Comparison of ENCODE assay signal across 24 cellular contexts in genomic region chr15:95503640-95504225, GRCh38.
DNase-seq lines count a peak whose midpoint lies in the region; ATAC-seq and TF ChIP-seq lines count a peak whose summit lies in the region.
"Had no signal": no experiment of that assay in that cellular context is flagged by ENCODE, and none has a peak within 500 bp of the region (broad histone marks: within the 10 kb centered on the region; RNA-seq: fewer than 3 reads in every experiment).

No MANE protein-coding gene starts in this region.

- no peaks in the 10 kb centered on the region for H3K4me1 ChIP-seq in hepatocyte (ENCODE audit: insufficient read depth)
- H3K4me1 ChIP-seq: BLaER1 treated with 17β-estradiol and CSF1 and Interleukin-3, amounts not matched to agents 10 nM and 100 nM; gastroesophageal sphincter; upper lobe of right lung had no signal

- no peak overlapping the region for H3K27ac Mint-ChIP-seq in activated T-cell treated with anti-CD3 and anti-CD28 coated beads, Interleukin-2, amount 50 U/mL, for 72 hours
- H3K27ac Mint-ChIP-seq in activated T-cell treated with anti-CD3 and anti-CD28 coated beads, Interleukin-2, amount 50 U/mL, for 24 hours = no peak overlapping the region
- H3K27ac Mint-ChIP-seq in CD4-positive, alpha-beta T cell = no peak overlapping the region
- H3K27ac Mint-ChIP-seq: activated CD8-positive, alpha-beta memory T cell treated with anti-CD3 and anti-CD28 coated beads, Interleukin-2, amount 10 ng/mL, durations not matched to agents 7 days and 5 days; H9; memory B cell; naive thymus-derived CD8-positive, alpha-beta T cell had no signal

- H3K27me3 Mint-ChIP-seq in activated T-cell treated with anti-CD3 and anti-CD28 coated beads, Interleukin-2, amount 50 U/mL, for 72 hours (ENCODE audit: low read depth) = peaks cover 13% of the 10 kb centered on the region
- no peaks in the 10 kb centered on the region for H3K27me3 Mint-ChIP-seq in activated T-cell treated with anti-CD3 and anti-CD28 coated beads, Interleukin-2, amount 50 U/mL, for 24 hours
- no peaks in the 10 kb centered on the region for H3K27me3 Mint-ChIP-seq in CD4-positive, alpha-beta T cell
- H3K27me3 Mint-ChIP-seq: activated CD8-positive, alpha-beta memory T cell treated with anti-CD3 and anti-CD28 coated beads, Interleukin-2, amount 10 ng/mL, durations not matched to agents 7 days and 5 days; central memory CD8-positive, alpha-beta T cell; memory B cell had no signal

- H4K20me1 ChIP-seq in hepatocyte (ENCODE audit: insufficient read depth, poor library complexity, severe bottlenecking) = no peaks in the 10 kb centered on the region
- H4K20me1 ChIP-seq: BLaER1 treated with 17β-estradiol and CSF1 and Interleukin-3, amounts not matched to agents 10 nM and 100 nM had no signal

- H3K4me2 ChIP-seq in hepatocyte = no peak overlapping the region
- H3K4me2 ChIP-seq: BLaER1 treated with 17β-estradiol and CSF1 and Interleukin-3, amounts not matched to agents 10 nM and 100 nM had no signal

- H3K9me3 Mint-ChIP-seq in activated T-cell treated with anti-CD3 and anti-CD28 coated beads, Interleukin-2, amount 50 U/mL, for 72 hours = peaks cover 0 to 3% of the 10 kb centered on the region in 2 donors
- no peaks in the 10 kb centered on the region for H3K9me3 Mint-ChIP-seq in activated T-cell treated with anti-CD3 and anti-CD28 coated beads, Interleukin-2, amount 50 U/mL, for 24 hours
- no peaks in the 10 kb centered on the region for H3K9me3 Mint-ChIP-seq in CD4-positive, alpha-beta T cell
- H3K9me3 Mint-ChIP-seq: central memory CD8-positive, alpha-beta T cell; H9; naive thymus-derived CD8-positive, alpha-beta T cell had no signal

- no peak overlapping the region for H2AFZ ChIP-seq in hepatocyte

- peak; percentile 1 to 4 for DNase-seq in activated T-cell treated with anti-CD3 and anti-CD28 coated beads, Interleukin-2, amount 50 U/mL, for 72 hours
- DNase-seq in activated T-cell treated with anti-CD3 and anti-CD28 coated beads, Interleukin-2, amount 50 U/mL, for 24 hours = no peak
- no peak for DNase-seq in stimulated activated naive CD8-positive, alpha-beta T cell treated with anti-CD3 and anti-CD28 coated beads, Interleukin-15, Interleukin-2, amounts not matched to agents 100 U/mL and 50 U/mL, for 24 hours
- DNase-seq in CD4-positive, alpha-beta T cell = no peak
- DNase-seq in hepatocyte (ENCODE audit: low spot score) (no peak), NCI-H1092 (lab: John Stamatoyannopoulos, UW) (no peak)
- DNase-seq: activated CD8-positive, alpha-beta memory T cell treated with anti-CD3 and anti-CD28 coated beads, Interleukin-2, amount 10 ng/mL, durations not matched to agents 7 days and 5 days; anterior cingulate cortex; H9; kidney glomerular epithelial cell; naive thymus-derived CD8-positive, alpha-beta T cell; NCI-H2029; NCI-H446 treated with DMSO at 0.1 percent for 48 hours; stimulated activated CD4-positive, alpha-beta T cell treated with anti-CD3 and anti-CD28 coated beads, Interleukin-1b, Interleukin-23, amount 100 ng/mL, for 48 hours; T1000; upper lobe of right lung had no signal

- POLR2A ChIA-PET in CD4-positive, alpha-beta T cell (lab: Charles Lee) = no interaction called here

- H3K79me2 ChIP-seq in hepatocyte = no peaks in the 10 kb centered on the region

- WGBS in hepatocyte (ENCODE audit: low lambda C conversion rate, missing lambda C conversion rate) = 91% methylated on average over 3 of the region's 3 CpGs

- H3K27me3 ChIP-seq in CD4-positive, alpha-beta T cell (ENCODE audit: control insufficient read depth, insufficient read depth, low read length) = no peaks in the 10 kb centered on the region
- no peaks in the 10 kb centered on the region for H3K27me3 ChIP-seq in hepatocyte
- H3K27me3 ChIP-seq: BLaER1 treated with 17β-estradiol and CSF1 and Interleukin-3, amounts not matched to agents 10 nM and 100 nM; gastroesophageal sphincter; upper lobe of right lung had no signal

- H3K36me3 Mint-ChIP-seq in activated T-cell treated with anti-CD3 and anti-CD28 coated beads, Interleukin-2, amount 50 U/mL, for 72 hours (ENCODE audit: insufficient read depth in 2 of 2) = no peaks in the 10 kb centered on the region
- H3K36me3 Mint-ChIP-seq in activated T-cell treated with anti-CD3 and anti-CD28 coated beads, Interleukin-2, amount 50 U/mL, for 24 hours (ENCODE audit: low read depth) = no peaks in the 10 kb centered on the region
- H3K36me3 Mint-ChIP-seq in CD4-positive, alpha-beta T cell (ENCODE audit: low read depth) = no peaks in the 10 kb centered on the region
- H3K36me3 Mint-ChIP-seq: activated CD8-positive, alpha-beta memory T cell treated with anti-CD3 and anti-CD28 coated beads, Interleukin-2, amount 10 ng/mL, durations not matched to agents 7 days and 5 days; memory B cell; naive thymus-derived CD8-positive, alpha-beta T cell had no signal

- H3K9me3 ChIP-seq in CD4-positive, alpha-beta T cell (ENCODE audit: control insufficient read depth, low read length) = no peaks in the 10 kb centered on the region
- no peaks in the 10 kb centered on the region for H3K9me3 ChIP-seq in hepatocyte (ENCODE audit: low read depth)
- H3K9me3 ChIP-seq: BLaER1 treated with 17β-estradiol and CSF1 and Interleukin-3, amounts not matched to agents 10 nM and 100 nM; gastroesophageal sphincter; upper lobe of right lung had no signal

- CTCF ChIA-PET in CD4-positive, alpha-beta T cell (lab: Charles Lee) = no interaction called here

- peak; percentile 81 to 84 for ATAC-seq in activated T-cell treated with anti-CD3 and anti-CD28 coated beads, Interleukin-2, amount 50 U/mL, for 72 hours (replicated peaks in 1 of 2)
- ATAC-seq in GM19463 (IDR thresholded peaks at IDR 0.05; ENCODE audit: unreplicated experiment) = peak; percentile 78
- peak; percentile 66 for ATAC-seq in HG03442 (IDR thresholded peaks at IDR 0.05; ENCODE audit: unreplicated experiment)
- ATAC-seq in stimulated activated naive CD8-positive, alpha-beta T cell treated with anti-CD3 and anti-CD28 coated beads, Interleukin-15, Interleukin-2, amounts not matched to agents 100 U/mL and 50 U/mL, for 24 hours = peak; percentile 63
- no peak for ATAC-seq in CD4-positive, alpha-beta T cell (ENCODE audit: poor library complexity)
- ATAC-seq: activated CD4-positive, CD25-positive, alpha-beta regulatory T cell treated with anti-CD3 and anti-CD28 coated beads, Interleukin-2, amount 50 U/mL, for 24 hours; activated CD8-positive, alpha-beta memory T cell treated with anti-CD3 and anti-CD28 coated beads, Interleukin-2, amount 10 ng/mL, durations not matched to agents 7 days and 5 days; gastroesophageal sphincter; naive thymus-derived CD8-positive, alpha-beta T cell; upper lobe of right lung had no signal

- TF ChIP-seq CTCF in CD4-positive, alpha-beta T cell (IDR thresholded peaks at IDR 0.05) = no peak
- TF ChIP-seq CTCF in hepatocyte (IDR thresholded peaks at IDR 0.05; ENCODE audit: poor library complexity) = no peak

- H3K4me3 ChIP-seq in hepatocyte = no peak overlapping the region
- H3K4me3 ChIP-seq: BLaER1 treated with 17β-estradiol and CSF1 and Interleukin-3, amounts not matched to agents 10 nM and 100 nM; gastroesophageal sphincter; SK-N-MC; upper lobe of right lung had no signal

- intact Hi-C loops in CD4-positive, alpha-beta T cell (cut with DNase I, micrococcal nuclease) = no loop called here

- H3K36me3 ChIP-seq in hepatocyte (replicated peaks; ENCODE audit: insufficient read depth, low read depth) = no peaks in the 10 kb centered on the region
- H3K36me3 ChIP-seq: BLaER1 treated with 17β-estradiol and CSF1 and Interleukin-3, amounts not matched to agents 10 nM and 100 nM; gastroesophageal sphincter; upper lobe of right lung had no signal

- H3K4me3 Mint-ChIP-seq in activated T-cell treated with anti-CD3 and anti-CD28 coated beads, Interleukin-2, amount 50 U/mL, for 72 hours = no peak overlapping the region
- H3K4me3 Mint-ChIP-seq in activated T-cell treated with anti-CD3 and anti-CD28 coated beads, Interleukin-2, amount 50 U/mL, for 24 hours = no peak overlapping the region
- H3K4me3 Mint-ChIP-seq in CD4-positive, alpha-beta T cell = no peak overlapping the region
- H3K4me3 Mint-ChIP-seq: activated CD8-positive, alpha-beta memory T cell treated with anti-CD3 and anti-CD28 coated beads, Interleukin-2, amount 10 ng/mL, durations not matched to agents 7 days and 5 days; central memory CD8-positive, alpha-beta T cell; H9; memory B cell; naive thymus-derived CD8-positive, alpha-beta T cell had no signal

- no peaks in the 10 kb centered on the region for H3K9me2 ChIP-seq in hepatocyte (replicated peaks; ENCODE audit: insufficient read depth)

- H3K27ac ChIP-seq in CD4-positive, alpha-beta T cell (ENCODE audit: low read depth, low read length) = no peak overlapping the region
- no peak overlapping the region for H3K27ac ChIP-seq in hepatocyte
- H3K27ac ChIP-seq: BLaER1 treated with 17β-estradiol and CSF1 and Interleukin-3, amounts not matched to agents 10 nM and 100 nM; gastroesophageal sphincter; SK-N-MC; upper lobe of right lung had no signal

- H3K4me1 Mint-ChIP-seq in activated T-cell treated with anti-CD3 and anti-CD28 coated beads, Interleukin-2, amount 50 U/mL, for 72 hours (ENCODE audit: low read depth) = peaks cover 22% of the 10 kb centered on the region
- peaks cover 21% of the 10 kb centered on the region for H3K4me1 Mint-ChIP-seq in activated T-cell treated with anti-CD3 and anti-CD28 coated beads, Interleukin-2, amount 50 U/mL, for 24 hours (ENCODE audit: low read depth)
- H3K4me1 Mint-ChIP-seq in CD4-positive, alpha-beta T cell (ENCODE audit: low read depth) = no peaks in the 10 kb centered on the region
- H3K4me1 Mint-ChIP-seq: central memory CD8-positive, alpha-beta T cell; H9; memory B cell had no signal

Comparison
In these comparisons a context has a peak if more than half of its experiments do, and no peak if none do; other contexts are left out.
1. DNase-seq: peak in activated T-cell treated with anti-CD3 and anti-CD28 coated beads, Interleukin-2, amount 50 U/mL, for 72 hours (2 of 2); none in activated T-cell treated with anti-CD3 and anti-CD28 coated beads, Interleukin-2, amount 50 U/mL, for 24 hours (single experiment), stimulated activated naive CD8-positive, alpha-beta T cell treated with anti-CD3 and anti-CD28 coated beads, Interleukin-15, Interleukin-2, amounts not matched to agents 100 U/mL and 50 U/mL, for 24 hours (single experiment), CD4-positive, alpha-beta T cell (0 of 10), hepatocyte (single experiment) and NCI-H1092 (single experiment).